Comparison of ENCODE assay signal across 26 cellular contexts in genomic region chr9:105072476-105072875, GRCh38.
"Had no signal": no experiment of that assay in that cellular context is flagged by ENCODE, and none has a peak within 500 bp of the region (broad histone marks: within the 10 kb centered on the region; RNA-seq: fewer than 3 reads in every experiment).

No MANE protein-coding gene starts in this region.

- H3K4me1 Mint-ChIP-seq: immature natural killer cell; naive B cell; stimulated activated memory B cell treated with anti-CD40 and anti-IgM and Interleukin-4, amounts not matched to agents 10 μg/mL and 1 μg/mL and 100 μg/mL, for 72 hours had no signal

- H3K4me3 ChIP-seq: coronary artery, esophagus squamous epithelium, lower lobe of right lung, mucosa of descending colon, prostate gland, skin epidermis, spleen, thoracic aorta, tibial nerve, upper lobe of left lung had no signal

- H3K27ac Mint-ChIP-seq: immature natural killer cell; natural killer cell treated with Interleukin-12 subunit alpha and Interleukin-12 subunit beta and Interleukin-15 and Interleukin-18, amount 100 ng/mL, for 72 hours; stimulated activated memory B cell treated with anti-CD40 and anti-IgM and Interleukin-4, amounts not matched to agents 10 μg/mL and 1 μg/mL and 100 μg/mL, for 72 hours had no signal

- H3K4me1 ChIP-seq: esophagus squamous epithelium, lower lobe of right lung, prostate gland, tibial nerve, upper lobe of left lung had no signal

- H3K9me3 ChIP-seq: esophagus squamous epithelium, mucosa of descending colon, neutrophil, prostate gland, spleen, upper lobe of left lung had no signal

- DNase-seq: dermis blood vessel endothelial cell; effector memory CD4-positive, alpha-beta T cell; erythroblast; esophagus squamous epithelium; hypothalamus; immature natural killer cell; islet precursor cell; kidney glomerular epithelial cell; left ventricle myocardium superior; lower lobe of right lung; mucosa of descending colon; naive B cell; right cardiac atrium; stimulated activated CD4-positive, alpha-beta T cell treated with anti-CD3 and anti-CD28 coated beads, Interleukin-4, amount 100 ng/mL, for 4 hours; stimulated activated naive CD8-positive, alpha-beta T cell treated with anti-CD3 and anti-CD28 coated beads, Interleukin-15, Interleukin-2, amounts not matched to agents 100 U/mL and 50 U/mL, for 24 hours had no signal

- H3K4me3 Mint-ChIP-seq: immature natural killer cell; natural killer cell treated with Interleukin-12 subunit alpha and Interleukin-12 subunit beta and Interleukin-15 and Interleukin-18, amount 100 ng/mL, for 72 hours; neural crest cell; stimulated activated memory B cell treated with anti-CD40 and anti-IgM and Interleukin-4, amounts not matched to agents 10 μg/mL and 1 μg/mL and 100 μg/mL, for 72 hours had no signal

- H3K27me3 ChIP-seq: esophagus squamous epithelium, neutrophil, spleen, tibial nerve, upper lobe of left lung had no signal

- H3K36me3 ChIP-seq: esophagus squamous epithelium, lower lobe of right lung, neutrophil, prostate gland, spleen, thoracic aorta, tibial nerve, upper lobe of left lung had no signal

- H3K36me3 Mint-ChIP-seq: immature natural killer cell; naive B cell; natural killer cell treated with Interleukin-12 subunit alpha and Interleukin-12 subunit beta and Interleukin-15 and Interleukin-18, amount 100 ng/mL, for 72 hours; stimulated activated memory B cell treated with anti-CD40 and anti-IgM and Interleukin-4, amounts not matched to agents 10 μg/mL and 1 μg/mL and 100 μg/mL, for 72 hours had no signal

- H3K27me3 Mint-ChIP-seq: naive B cell; stimulated activated memory B cell treated with anti-CD40 and anti-IgM and Interleukin-4, amounts not matched to agents 10 μg/mL and 1 μg/mL and 100 μg/mL, for 72 hours had no signal

- ATAC-seq: left ventricle myocardium superior; lower lobe of right lung; mucosa of descending colon; right cardiac atrium; stimulated activated memory B cell treated with anti-CD40 and anti-IgM and Interleukin-4, amounts not matched to agents 10 μg/mL and 1 μg/mL and 100 μg/mL, for 72 hours; stimulated activated naive CD8-positive, alpha-beta T cell treated with anti-CD3 and anti-CD28 coated beads, Interleukin-15, Interleukin-2, amounts not matched to agents 100 U/mL and 50 U/mL, for 24 hours had no signal

- H3K9me3 Mint-ChIP-seq: immature natural killer cell; naive B cell; natural killer cell treated with Interleukin-12 subunit alpha and Interleukin-12 subunit beta and Interleukin-15 and Interleukin-18, amount 100 ng/mL, for 72 hours; stimulated activated memory B cell treated with anti-CD40 and anti-IgM and Interleukin-4, amounts not matched to agents 10 μg/mL and 1 μg/mL and 100 μg/mL, for 72 hours had no signal

- H3K27ac ChIP-seq: coronary artery, esophagus squamous epithelium, lower lobe of right lung, neutrophil, prostate gland, spleen, thoracic aorta, tibial nerve, upper lobe of left lung had no signal
